In genomic region chr22:25134451-25134850, GRCh38 we compare ENCODE assay signal across 17 cellular contexts.
DNase-seq lines count a peak whose midpoint lies in the region; ATAC-seq, FAIRE-seq and TF ChIP-seq lines count a peak whose summit lies in the region.
"Had no signal": no experiment of that assay in that cellular context is flagged by ENCODE, and none has a peak within 500 bp of the region (broad histone marks: within the 10 kb centered on the region; RNA-seq: fewer than 3 reads in every experiment).

No MANE protein-coding gene starts in this region.

- H3K27ac Mint-ChIP-seq in Calu3 (ENCODE audit: unreplicated experiment), result peak overlapping the region; percentile 39
- H3K27ac Mint-ChIP-seq: activated CD8-positive, alpha-beta T cell treated with anti-CD3 and anti-CD28 coated beads for 36 hours; WTC11 had no signal

- intact Hi-C loops in Calu3 (cut with micrococcal nuclease; ENCODE audit: unreplicated experiment) (loop anchor here (2.0 to 5.0 kb wide), 2 partner anchors 14 to 52 kb away; no protein-coding TSS in a partner anchor), body of pancreas (cut with DNase I) (no loop called here), left lung (cut with DNase I) (no loop called here)

- FAIRE-seq in RCC 7860 (lab: Jason Lieb, UNC), result no peak
- FAIRE-seq: frontal cortex had no signal

- H3K36me3 ChIP-seq in body of pancreas (replicated peaks in 1 of 2; ENCODE audit: insufficient read depth in 1 of 2, low read depth in 2 of 2) (peaks cover 0 to 1% of the 10 kb centered on the region in 2 donors), left lung (no peaks in the 10 kb centered on the region)

- no peak for TF ChIP-seq POLR2A in body of pancreas (IDR thresholded peaks at IDR 0.05)

- CTCF ChIA-PET in Calu3 (lab: Charles Lee), result interaction anchor here (1.0 to 2.0 kb wide), 4 partner anchors 18 to 53 kb away, joined by 3 to 18 read pairs (median 4); no protein-coding TSS in a partner anchor

- peak overlapping the region; percentile 62 to 79 (median 70) for H3K27ac ChIP-seq in body of pancreas
- peak overlapping the region; percentile 0 to 46 for H3K27ac ChIP-seq in left lung
- peak overlapping the region in 16 of 21 experiments; percentile 1 to 85 (median 48) for H3K27ac ChIP-seq in skin epidermis
- H3K27ac ChIP-seq: parathyroid adenoma had no signal

- no peaks in the 10 kb centered on the region for H3K27me3 ChIP-seq in body of pancreas
- H3K27me3 ChIP-seq in left lung, result no peaks in the 10 kb centered on the region

- TF ChIP-seq CTCF in Calu3 (IDR thresholded peaks at IDR 0.05; ENCODE audit: unreplicated experiment) (no peak), body of pancreas (IDR thresholded peaks at IDR 0.05) (no peak), left lung (IDR thresholded peaks at IDR 0.05) (no peak)

- H3K4me1 ChIP-seq in body of pancreas (peaks cover 82% of the 10 kb centered on the region), left lung (peaks cover 5 to 69% of the 10 kb centered on the region in 2 donors)
- H3K4me1 ChIP-seq: parathyroid adenoma had no signal

- H3K4me3 ChIP-seq in body of pancreas (no peak overlapping the region), left lung (no peak overlapping the region), skin epidermis (no peak overlapping the region)
- H3K4me3 ChIP-seq: coronary artery had no signal

- no peaks in the 10 kb centered on the region for H3K27me3 Mint-ChIP-seq in Calu3 (ENCODE audit: unreplicated experiment)
- H3K27me3 Mint-ChIP-seq: activated CD8-positive, alpha-beta T cell treated with anti-CD3 and anti-CD28 coated beads for 36 hours had no signal

- H3K4me1 Mint-ChIP-seq in Calu3 (ENCODE audit: low read depth, unreplicated experiment), result peaks cover 48% of the 10 kb centered on the region

- DNase-seq in Calu3 (no peak), body of pancreas (no peak), left lung (no peak), NCI-H82 (lab: John Stamatoyannopoulos, UW) (no peak), NCI-H128 (lab: John Stamatoyannopoulos, UW; ENCODE audit: unreplicated experiment) (no peak), RCC 7860 (ENCODE audit: low spot score) (no peak)
- DNase-seq: activated CD8-positive, alpha-beta T cell treated with anti-CD3 and anti-CD28 coated beads for 36 hours; activated T-cell treated with anti-CD3 and anti-CD28 coated beads, Interleukin-2, amount 50 U/mL, for 48 hours; H9; stimulated activated CD4-positive, alpha-beta T cell treated with anti-CD3 and anti-CD28 coated beads, Interleukin-4, amount 100 ng/mL, for 4 hours had no signal

- no TSS peak for BruUV-seq in Calu3 (replicated peaks; lab: Mats Ljungman, UMichigan)

- no peaks in the 10 kb centered on the region for H3K9me3 Mint-ChIP-seq in Calu3 (ENCODE audit: low read depth, unreplicated experiment)
- H3K9me3 Mint-ChIP-seq: H9 had no signal

- H3K9me3 ChIP-seq in body of pancreas (no peaks in the 10 kb centered on the region), left lung (no peaks in the 10 kb centered on the region)

- ATAC-seq in body of pancreas (no peak), left lung (no peak), GM19035 (IDR thresholded peaks at IDR 0.05; ENCODE audit: unreplicated experiment) (no peak)
- ATAC-seq: activated CD8-positive, alpha-beta T cell treated with anti-CD3 and anti-CD28 coated beads for 36 hours; activated naive CD4-positive, alpha-beta T cell treated with anti-CD3 and anti-CD28 coated beads, Interleukin-2, amount 50 U/mL, for 72 hours; WTC11 had no signal

- WGBS in body of pancreas, 2 donors, result 58 to 84% methylated on average over 2 of the region's 2 CpGs

- H3K36me3 Mint-ChIP-seq in Calu3 (ENCODE audit: insufficient read depth, unreplicated experiment), result peaks cover 9% of the 10 kb centered on the region

- no peak overlapping the region for H3K4me3 Mint-ChIP-seq in Calu3 (ENCODE audit: low read depth, unreplicated experiment)
- H3K4me3 Mint-ChIP-seq: activated CD8-positive, alpha-beta T cell treated with anti-CD3 and anti-CD28 coated beads for 36 hours; H9; WTC11 had no signal
